In the genomic region with DNA sequence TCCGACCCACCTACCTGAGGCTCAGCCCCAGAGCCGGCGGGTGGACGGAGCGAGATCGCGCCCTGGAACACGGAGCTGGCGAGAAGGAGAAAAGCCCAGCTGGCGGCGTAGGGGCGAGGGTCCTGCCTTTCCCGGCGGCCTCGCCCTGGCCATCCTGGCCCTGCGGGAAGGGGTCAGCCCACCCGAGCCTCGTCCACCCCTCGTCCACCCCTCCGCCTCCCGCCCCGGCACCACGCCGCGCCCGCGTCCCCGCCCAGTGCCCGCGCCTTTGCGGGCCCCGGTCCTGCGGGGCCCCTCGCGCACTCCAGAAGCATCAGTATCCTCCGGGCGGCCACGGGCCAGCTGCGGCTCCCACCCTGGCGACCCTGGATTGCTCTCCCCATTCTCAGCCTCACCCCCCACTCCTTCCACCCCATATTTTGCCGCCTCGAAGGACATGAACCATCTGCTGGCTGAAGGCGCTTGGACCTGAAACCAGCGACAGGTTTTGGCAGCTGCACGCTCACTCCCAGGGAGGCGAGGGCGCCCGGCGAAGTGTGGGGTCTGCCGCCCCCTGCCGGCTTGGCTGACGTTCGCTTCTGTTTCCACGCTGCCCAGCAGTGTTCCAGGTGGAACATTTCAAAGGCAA, we compare ENCODE assay signal across 1 cellular context.
TF ChIP-seq lines count a peak whose summit lies in the region.

No MANE protein-coding gene starts in this region.

TF ChIP-seq in GM12878, 131 proteins besides CTCF, POLR2A, EP300 and RAD21 (continued from another document):
- TF ChIP-seq BHLHE40 (IDR thresholded peaks at IDR 0.05; ENCODE audit: borderline replicate concordance in 1 of 2, low read depth in 2 of 2, low read length in 1 of 2): 0 out of 4 replicates have a peak, but pooled peaks of 1 of the 2 experiments have one; percentile 39
- no peak for TF ChIP-seq TBL1XR1 (IDR thresholded peaks at IDR 0.05; ENCODE audit: low read depth, low read length)
- TF ChIP-seq, protein P1, sequence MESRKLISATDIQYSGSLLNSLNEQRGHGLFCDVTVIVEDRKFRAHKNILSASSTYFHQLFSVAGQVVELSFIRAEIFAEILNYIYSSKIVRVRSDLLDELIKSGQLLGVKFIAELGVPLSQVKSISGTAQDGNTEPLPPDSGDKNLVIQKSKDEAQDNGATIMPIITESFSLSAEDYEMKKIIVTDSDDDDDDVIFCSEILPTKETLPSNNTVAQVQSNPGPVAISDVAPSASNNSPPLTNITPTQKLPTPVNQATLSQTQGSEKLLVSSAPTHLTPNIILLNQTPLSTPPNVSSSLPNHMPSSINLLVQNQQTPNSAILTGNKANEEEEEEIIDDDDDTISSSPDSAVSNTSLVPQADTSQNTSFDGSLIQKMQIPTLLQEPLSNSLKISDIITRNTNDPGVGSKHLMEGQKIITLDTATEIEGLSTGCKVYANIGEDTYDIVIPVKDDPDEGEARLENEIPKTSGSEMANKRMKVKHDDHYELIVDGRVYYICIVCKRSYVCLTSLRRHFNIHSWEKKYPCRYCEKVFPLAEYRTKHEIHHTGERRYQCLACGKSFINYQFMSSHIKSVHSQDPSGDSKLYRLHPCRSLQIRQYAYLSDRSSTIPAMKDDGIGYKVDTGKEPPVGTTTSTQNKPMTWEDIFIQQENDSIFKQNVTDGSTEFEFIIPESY (IDR thresholded peaks at IDR 0.05): no peak
- TF ChIP-seq NR2F1 (conservative IDR thresholded peaks at IDR 0.05): no peak
- TF ChIP-seq TCF12 (IDR thresholded peaks at IDR 0.05; ENCODE audit: low read depth, low read length): peak; percentile 91
- TF ChIP-seq KDM1A (IDR thresholded peaks at IDR 0.05; ENCODE audit: borderline replicate concordance): no peak
- no peak; the same call in 1 of the 2 replicates for TF ChIP-seq CBX5 (IDR thresholded peaks at IDR 0.05; ENCODE audit: low read depth)
- no peak for TF ChIP-seq GABPA (IDR thresholded peaks at IDR 0.05; ENCODE audit: low read depth)
- no peak for TF ChIP-seq SREBF2 (IDR thresholded peaks at IDR 0.05; ENCODE audit: low read length)
- peak; percentile 77 for TF ChIP-seq YY1 (IDR thresholded peaks at IDR 0.05; ENCODE audit: low read depth, low read length)
